Comparison of ENCODE assay signal across 12 cellular contexts in genomic region chr17:35569405-35569804, GRCh38. TPM values are rescaled to one million over a fixed set of nuclear protein-coding genes. Genes with fewer than 3 reads are reported as not detected.
A peak's percentile ranks its signal among the peaks of the same experiment; 100 is the strongest.
DNase-seq lines count a peak whose midpoint lies in the region; ATAC-seq and TF ChIP-seq lines count a peak whose summit lies in the region.
"Had no signal": no experiment of that assay in that cellular context is flagged by ENCODE, and none has a peak within 500 bp of the region (broad histone marks: within the 10 kb centered on the region; RNA-seq: fewer than 3 reads in every experiment).

No MANE protein-coding gene starts in this region.

- DNase-seq in Caco-2 (no peak), ascending aorta (ENCODE audit: low spot score in 2 of 2) (no peak), iPS-NIHi11 (ENCODE audit: low spot score) (no peak), NCI-H187 treated with DMSO at 0.1 percent for 48 hours (lab: John Stamatoyannopoulos, UW) (no peak), Right ventricle myocardium superior (no peak)
- DNase-seq: activated CD4-positive, alpha-beta T cell treated with anti-CD3 and anti-CD28 coated beads for 48 hours; NCI-H1930 had no signal

- no peak for TF ChIP-seq CTCF in Caco-2 (IDR thresholded peaks at IDR 0.05; ENCODE audit: insufficient read depth in 1 of 2, low read depth in 1 of 2, low read length in 1 of 2, severe bottlenecking in 1 of 2, unreplicated experiment in 1 of 2)
- no peak for TF ChIP-seq CTCF in ascending aorta (IDR thresholded peaks at IDR 0.05)
- TF ChIP-seq CTCF in nephron (IDR thresholded peaks at IDR 0.05; ENCODE audit: unreplicated experiment in 3 of 3) = no peak

- H3K27me3 ChIP-seq in Caco-2 (replicated peaks; ENCODE audit: control insufficient read depth, insufficient read depth, low read length) (no peaks in the 10 kb centered on the region), HUES6 (ENCODE audit: control insufficient read depth, insufficient read depth, low read length) (peaks cover 11% of the 10 kb centered on the region), ascending aorta (no peaks in the 10 kb centered on the region)

- H3K27ac ChIP-seq in HUES6 (ENCODE audit: low read depth, low read length) (no peak overlapping the region), ascending aorta (no peak overlapping the region)
- H3K27ac ChIP-seq: cardiac muscle cell had no signal

- H3K36me3 ChIP-seq in Caco-2 (ENCODE audit: control insufficient read depth, insufficient read depth, low read length) (no peaks in the 10 kb centered on the region), HUES6 (ENCODE audit: control insufficient read depth, insufficient read depth, low read length) (peaks cover 2% of the 10 kb centered on the region), ascending aorta (peaks cover 0 to 13% of the 10 kb centered on the region in 2 donors)

- H3K36me3 Mint-ChIP-seq in Caco-2 (ENCODE audit: insufficient read depth, unreplicated experiment) (peaks cover 20% of the 10 kb centered on the region), nephron (ENCODE audit: low read depth) (peaks cover 3% of the 10 kb centered on the region)

- peak overlapping the region; percentile 58 for H3K4me3 Mint-ChIP-seq in Caco-2 (ENCODE audit: unreplicated experiment)
- peak overlapping the region; percentile 74 to 95 (median 78) for H3K4me3 Mint-ChIP-seq in nephron

- intact Hi-C loops in Caco-2 (cut with micrococcal nuclease; ENCODE audit: unreplicated experiment) = no loop called here
- intact Hi-C loops in ascending aorta (cut with DNase I) = loop anchor here (5.0 kb wide), 3 partner anchors 122 to 963 kb away; partner anchors contain the start of genes MYO19, PIGW, SLFN13 and SLFN5
- intact Hi-C loops in Right ventricle myocardium superior (cut with DNase I) = no loop called here

- peaks cover 4% of the 10 kb centered on the region for H3K4me1 ChIP-seq in Caco-2
- 0 out of 2 replicates have a peak, but pooled peaks cover 3% of the 10 kb centered on the region for H3K4me1 ChIP-seq in HUES6 (ENCODE audit: control insufficient read depth, insufficient read depth, low read length)
- H3K4me1 ChIP-seq in ascending aorta = peaks cover 3 to 18% of the 10 kb centered on the region in 2 donors

- H3K4me3 ChIP-seq in Caco-2 (ENCODE audit: low read depth, low read length) (peak overlapping the region; percentile 54), HUES6 (ENCODE audit: low read depth, low read length) (peak overlapping the region; percentile 89), ascending aorta (peak overlapping the region; percentile 80 to 93)
- H3K4me3 ChIP-seq: lung had no signal

- BruUV-seq in Caco-2 (replicated peaks; lab: Mats Ljungman, UMichigan) = no TSS peak

- H3K4me1 Mint-ChIP-seq in Caco-2 (ENCODE audit: low read depth, unreplicated experiment) (peaks cover 15% of the 10 kb centered on the region), nephron (peaks cover 27% of the 10 kb centered on the region)

- CTCF ChIA-PET in Caco-2 (lab: Charles Lee) = no interaction called here

- H3K9ac ChIP-seq in HUES6 (ENCODE audit: low read length) = no peak overlapping the region

- ATAC-seq in Right ventricle myocardium superior (ENCODE audit: poor library complexity) = no peak

- H3K27me3 Mint-ChIP-seq in Caco-2 (ENCODE audit: insufficient read depth, unreplicated experiment) (no peaks in the 10 kb centered on the region), nephron (ENCODE audit: low read depth) (peaks cover 8% of the 10 kb centered on the region)

- H3K27ac Mint-ChIP-seq in Caco-2 (ENCODE audit: unreplicated experiment) (no peak overlapping the region), nephron (peak overlapping the region in 1 of 3 experiments; percentile 23)

- POLR2A ChIA-PET in Caco-2 (lab: Charles Lee) = interaction anchor here (0.7 kb wide), 1 partner anchor 17 kb away, joined by 4 read pairs; no protein-coding TSS in a partner anchor

- H3K9me3 ChIP-seq in Caco-2 (no peaks in the 10 kb centered on the region), HUES6 (ENCODE audit: control insufficient read depth, insufficient read depth, low read depth, low read length) (no peaks in the 10 kb centered on the region), ascending aorta (no peaks in the 10 kb centered on the region)

- H3K9me3 Mint-ChIP-seq in Caco-2 (ENCODE audit: unreplicated experiment) (no peaks in the 10 kb centered on the region), nephron (no peaks in the 10 kb centered on the region)

RNA-seq across cellular contexts. Expression of gene SLFN14, which starts 8.8 kb away (rescaled TPM):
- total RNA-seq in Caco-2 (2022) (not detected in 2 replicates), ascending aorta (not detected), Right ventricle myocardium superior (not detected)
- total RNA-seq: H4 had no signal

RNA-seq across cellular contexts. Expression of gene PEX12, which starts 9.0 kb away (rescaled TPM):
- total RNA-seq in Caco-2 (2022) (4.8 and 5.1 TPM in 2 replicates), ascending aorta (5.6 TPM), Right ventricle myocardium superior (7.0 TPM)

RNA-seq across cellular contexts. Expression of gene AP2B1, which starts 17.7 kb away (rescaled TPM):
- total RNA-seq in Caco-2 (2022) (221 and 228 TPM in 2 replicates), ascending aorta (59.5 TPM), Right ventricle myocardium superior (112 TPM)

RNA-seq across cellular contexts. Expression of gene SLFN12L, which starts 31.9 kb away (rescaled TPM):
- total RNA-seq in Caco-2 (2022) (not detected in 2 replicates), ascending aorta (not detected), Right ventricle myocardium superior (0.19 TPM)
- total RNA-seq: cardiac muscle cell had no signal
